In the genomic region with DNA sequence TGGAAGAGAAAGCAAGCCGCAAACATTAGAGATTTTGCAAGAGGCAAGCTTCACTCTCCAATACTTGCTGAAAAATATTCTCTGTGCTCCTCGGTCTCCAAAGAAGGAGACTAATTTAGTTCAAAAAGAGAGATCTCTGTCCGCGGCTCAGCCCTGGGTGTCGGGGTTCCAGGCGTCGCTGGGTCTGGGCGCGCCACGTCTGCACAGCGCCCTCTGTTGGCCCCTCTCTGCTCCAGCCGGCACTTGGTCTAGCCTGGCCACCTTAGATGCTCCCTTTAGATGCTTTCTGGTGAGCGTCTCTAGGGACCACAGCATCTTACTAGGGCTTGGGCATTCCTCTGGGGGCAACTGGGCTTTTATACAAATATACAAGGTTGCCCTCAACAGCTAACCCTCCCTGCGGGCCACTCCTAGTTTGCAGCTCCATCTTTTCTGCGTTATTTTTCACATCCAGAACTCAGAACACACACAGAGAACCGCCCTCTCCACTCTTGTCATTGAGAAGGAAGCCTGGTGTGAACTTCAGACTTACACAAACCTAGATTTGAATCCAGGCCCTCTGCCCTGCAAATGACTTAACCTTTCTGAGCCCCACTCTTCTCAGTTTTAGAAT, we compare ENCODE assay signal across 1 cellular context.
TF ChIP-seq lines count a peak whose summit lies in the region.

No MANE protein-coding gene starts in this region.

TF ChIP-seq in HEK293, 187 proteins besides CTCF, POLR2A, EP300 and RAD21 (continued from another document):
- TF ChIP-seq, protein P1, sequence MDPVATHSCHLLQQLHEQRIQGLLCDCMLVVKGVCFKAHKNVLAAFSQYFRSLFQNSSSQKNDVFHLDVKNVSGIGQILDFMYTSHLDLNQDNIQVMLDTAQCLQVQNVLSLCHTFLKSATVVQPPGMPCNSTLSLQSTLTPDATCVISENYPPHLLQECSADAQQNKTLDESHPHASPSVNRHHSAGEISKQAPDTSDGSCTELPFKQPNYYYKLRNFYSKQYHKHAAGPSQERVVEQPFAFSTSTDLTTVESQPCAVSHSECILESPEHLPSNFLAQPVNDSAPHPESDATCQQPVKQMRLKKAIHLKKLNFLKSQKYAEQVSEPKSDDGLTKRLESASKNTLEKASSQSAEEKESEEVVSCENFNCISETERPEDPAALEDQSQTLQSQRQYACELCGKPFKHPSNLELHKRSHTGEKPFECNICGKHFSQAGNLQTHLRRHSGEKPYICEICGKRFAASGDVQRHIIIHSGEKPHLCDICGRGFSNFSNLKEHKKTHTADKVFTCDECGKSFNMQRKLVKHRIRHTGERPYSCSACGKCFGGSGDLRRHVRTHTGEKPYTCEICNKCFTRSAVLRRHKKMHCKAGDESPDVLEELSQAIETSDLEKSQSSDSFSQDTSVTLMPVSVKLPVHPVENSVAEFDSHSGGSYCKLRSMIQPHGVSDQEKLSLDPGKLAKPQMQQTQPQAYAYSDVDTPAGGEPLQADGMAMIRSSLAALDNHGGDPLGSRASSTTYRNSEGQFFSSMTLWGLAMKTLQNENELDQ (tag by site-specific recombination; IDR thresholded peaks at IDR 0.05; ENCODE audit: low read depth), result no peak
- TF ChIP-seq ZBTB8A (tag by site-specific recombination; IDR thresholded peaks at IDR 0.05), result peak; percentile 48; the same call in 1 of the 2 replicates
- peak; percentile 38 for TF ChIP-seq ZNF654 (tag by site-specific recombination; IDR thresholded peaks at IDR 0.05; ENCODE audit: low read depth)
- TF ChIP-seq, protein P2, sequence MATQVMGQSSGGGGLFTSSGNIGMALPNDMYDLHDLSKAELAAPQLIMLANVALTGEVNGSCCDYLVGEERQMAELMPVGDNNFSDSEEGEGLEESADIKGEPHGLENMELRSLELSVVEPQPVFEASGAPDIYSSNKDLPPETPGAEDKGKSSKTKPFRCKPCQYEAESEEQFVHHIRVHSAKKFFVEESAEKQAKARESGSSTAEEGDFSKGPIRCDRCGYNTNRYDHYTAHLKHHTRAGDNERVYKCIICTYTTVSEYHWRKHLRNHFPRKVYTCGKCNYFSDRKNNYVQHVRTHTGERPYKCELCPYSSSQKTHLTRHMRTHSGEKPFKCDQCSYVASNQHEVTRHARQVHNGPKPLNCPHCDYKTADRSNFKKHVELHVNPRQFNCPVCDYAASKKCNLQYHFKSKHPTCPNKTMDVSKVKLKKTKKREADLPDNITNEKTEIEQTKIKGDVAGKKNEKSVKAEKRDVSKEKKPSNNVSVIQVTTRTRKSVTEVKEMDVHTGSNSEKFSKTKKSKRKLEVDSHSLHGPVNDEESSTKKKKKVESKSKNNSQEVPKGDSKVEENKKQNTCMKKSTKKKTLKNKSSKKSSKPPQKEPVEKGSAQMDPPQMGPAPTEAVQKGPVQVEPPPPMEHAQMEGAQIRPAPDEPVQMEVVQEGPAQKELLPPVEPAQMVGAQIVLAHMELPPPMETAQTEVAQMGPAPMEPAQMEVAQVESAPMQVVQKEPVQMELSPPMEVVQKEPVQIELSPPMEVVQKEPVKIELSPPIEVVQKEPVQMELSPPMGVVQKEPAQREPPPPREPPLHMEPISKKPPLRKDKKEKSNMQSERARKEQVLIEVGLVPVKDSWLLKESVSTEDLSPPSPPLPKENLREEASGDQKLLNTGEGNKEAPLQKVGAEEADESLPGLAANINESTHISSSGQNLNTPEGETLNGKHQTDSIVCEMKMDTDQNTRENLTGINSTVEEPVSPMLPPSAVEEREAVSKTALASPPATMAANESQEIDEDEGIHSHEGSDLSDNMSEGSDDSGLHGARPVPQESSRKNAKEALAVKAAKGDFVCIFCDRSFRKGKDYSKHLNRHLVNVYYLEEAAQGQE (tag by site-specific recombination; IDR thresholded peaks at IDR 0.05), result no peak
- TF ChIP-seq ZNF596 (tag by site-specific recombination; IDR thresholded peaks at IDR 0.05), result no peak
- no peak for TF ChIP-seq ZNF558 (tag by site-specific recombination; IDR thresholded peaks at IDR 0.05)
- TF ChIP-seq, protein P3, sequence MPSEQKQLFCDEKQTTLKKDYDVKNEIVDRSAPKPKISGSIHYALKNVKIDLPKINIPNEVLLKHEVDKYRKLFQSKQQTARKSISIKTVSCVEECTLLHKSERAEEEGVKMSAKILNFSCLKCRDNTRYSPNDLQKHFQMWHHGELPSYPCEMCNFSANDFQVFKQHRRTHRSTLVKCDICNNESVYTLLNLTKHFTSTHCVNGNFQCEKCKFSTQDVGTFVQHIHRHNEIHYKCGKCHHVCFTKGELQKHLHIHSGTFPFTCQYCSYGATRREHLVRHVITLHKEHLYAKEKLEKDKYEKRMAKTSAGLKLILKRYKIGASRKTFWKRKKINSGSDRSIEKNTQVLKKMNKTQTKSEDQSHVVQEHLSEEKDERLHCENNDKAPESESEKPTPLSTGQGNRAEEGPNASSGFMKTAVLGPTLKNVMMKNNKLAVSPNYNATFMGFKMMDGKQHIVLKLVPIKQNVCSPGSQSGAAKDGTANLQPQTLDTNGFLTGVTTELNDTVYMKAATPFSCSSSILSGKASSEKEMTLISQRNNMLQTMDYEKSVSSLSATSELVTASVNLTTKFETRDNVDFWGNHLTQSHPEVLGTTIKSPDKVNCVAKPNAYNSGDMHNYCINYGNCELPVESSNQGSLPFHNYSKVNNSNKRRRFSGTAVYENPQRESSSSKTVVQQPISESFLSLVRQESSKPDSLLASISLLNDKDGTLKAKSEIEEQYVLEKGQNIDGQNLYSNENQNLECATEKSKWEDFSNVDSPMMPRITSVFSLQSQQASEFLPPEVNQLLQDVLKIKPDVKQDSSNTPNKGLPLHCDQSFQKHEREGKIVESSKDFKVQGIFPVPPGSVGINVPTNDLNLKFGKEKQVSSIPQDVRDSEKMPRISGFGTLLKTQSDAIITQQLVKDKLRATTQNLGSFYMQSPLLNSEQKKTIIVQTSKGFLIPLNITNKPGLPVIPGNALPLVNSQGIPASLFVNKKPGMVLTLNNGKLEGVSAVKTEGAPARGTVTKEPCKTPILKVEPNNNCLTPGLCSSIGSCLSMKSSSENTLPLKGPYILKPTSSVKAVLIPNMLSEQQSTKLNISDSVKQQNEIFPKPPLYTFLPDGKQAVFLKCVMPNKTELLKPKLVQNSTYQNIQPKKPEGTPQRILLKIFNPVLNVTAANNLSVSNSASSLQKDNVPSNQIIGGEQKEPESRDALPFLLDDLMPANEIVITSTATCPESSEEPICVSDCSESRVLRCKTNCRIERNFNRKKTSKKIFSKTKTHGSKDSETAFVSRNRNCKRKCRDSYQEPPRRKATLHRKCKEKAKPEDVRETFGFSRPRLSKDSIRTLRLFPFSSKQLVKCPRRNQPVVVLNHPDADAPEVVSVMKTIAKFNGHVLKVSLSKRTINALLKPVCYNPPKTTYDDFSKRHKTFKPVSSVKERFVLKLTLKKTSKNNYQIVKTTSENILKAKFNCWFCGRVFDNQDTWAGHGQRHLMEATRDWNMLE (tag by site-specific recombination; conservative IDR thresholded peaks at IDR 0.05; ENCODE audit: low read depth), result no peak
- TF ChIP-seq ZNF132 (tag by site-specific recombination; IDR thresholded peaks at IDR 0.05; ENCODE audit: borderline replicate concordance), result no peak
- TF ChIP-seq ZNF529 (tag by site-specific recombination; IDR thresholded peaks at IDR 0.05; ENCODE audit: insufficient replicate concordance), result no peak
- TF ChIP-seq ZNF830 (tag by site-specific recombination; IDR thresholded peaks at IDR 0.05; ENCODE audit: low read depth), result no peak
- TF ChIP-seq ZNF549 (tag by site-specific recombination; IDR thresholded peaks at IDR 0.05), result no peak
- TF ChIP-seq, protein P4, sequence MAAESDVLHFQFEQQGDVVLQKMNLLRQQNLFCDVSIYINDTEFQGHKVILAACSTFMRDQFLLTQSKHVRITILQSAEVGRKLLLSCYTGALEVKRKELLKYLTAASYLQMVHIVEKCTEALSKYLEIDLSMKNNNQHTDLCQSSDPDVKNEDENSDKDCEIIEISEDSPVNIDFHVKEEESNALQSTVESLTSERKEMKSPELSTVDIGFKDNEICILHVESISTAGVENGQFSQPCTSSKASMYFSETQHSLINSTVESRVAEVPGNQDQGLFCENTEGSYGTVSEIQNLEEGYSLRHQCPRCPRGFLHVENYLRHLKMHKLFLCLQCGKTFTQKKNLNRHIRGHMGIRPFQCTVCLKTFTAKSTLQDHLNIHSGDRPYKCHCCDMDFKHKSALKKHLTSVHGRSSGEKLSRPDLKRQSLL (tag by site-specific recombination; IDR thresholded peaks at IDR 0.05), result no peak
- TF ChIP-seq ZNF184 (tag by site-specific recombination; IDR thresholded peaks at IDR 0.05), result 0 out of 2 replicates have a peak, but pooled peaks have one; percentile 9
- no peak for TF ChIP-seq ZNF341 (tag by site-specific recombination; IDR thresholded peaks at IDR 0.05; ENCODE audit: low read depth)
- TF ChIP-seq, protein P5, sequence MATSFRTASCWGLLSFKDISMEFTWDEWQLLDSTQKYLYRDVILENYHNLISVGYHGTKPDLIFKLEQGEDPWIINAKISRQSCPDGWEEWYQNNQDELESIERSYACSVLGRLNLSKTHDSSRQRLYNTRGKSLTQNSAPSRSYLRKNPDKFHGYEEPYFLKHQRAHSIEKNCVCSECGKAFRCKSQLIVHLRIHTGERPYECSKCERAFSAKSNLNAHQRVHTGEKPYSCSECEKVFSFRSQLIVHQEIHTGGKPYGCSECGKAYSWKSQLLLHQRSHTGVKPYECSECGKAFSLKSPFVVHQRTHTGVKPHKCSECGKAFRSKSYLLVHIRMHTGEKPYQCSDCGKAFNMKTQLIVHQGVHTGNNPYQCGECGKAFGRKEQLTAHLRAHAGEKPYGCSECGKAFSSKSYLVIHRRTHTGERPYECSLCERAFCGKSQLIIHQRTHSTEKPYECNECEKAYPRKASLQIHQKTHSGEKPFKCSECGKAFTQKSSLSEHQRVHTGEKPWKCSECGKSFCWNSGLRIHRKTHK (tag by site-specific recombination; IDR thresholded peaks at IDR 0.05), result no peak
- no peak for TF ChIP-seq GLI2 (tag by site-specific recombination; IDR thresholded peaks at IDR 0.05; ENCODE audit: borderline replicate concordance, low read depth)
- TF ChIP-seq, protein P6, sequence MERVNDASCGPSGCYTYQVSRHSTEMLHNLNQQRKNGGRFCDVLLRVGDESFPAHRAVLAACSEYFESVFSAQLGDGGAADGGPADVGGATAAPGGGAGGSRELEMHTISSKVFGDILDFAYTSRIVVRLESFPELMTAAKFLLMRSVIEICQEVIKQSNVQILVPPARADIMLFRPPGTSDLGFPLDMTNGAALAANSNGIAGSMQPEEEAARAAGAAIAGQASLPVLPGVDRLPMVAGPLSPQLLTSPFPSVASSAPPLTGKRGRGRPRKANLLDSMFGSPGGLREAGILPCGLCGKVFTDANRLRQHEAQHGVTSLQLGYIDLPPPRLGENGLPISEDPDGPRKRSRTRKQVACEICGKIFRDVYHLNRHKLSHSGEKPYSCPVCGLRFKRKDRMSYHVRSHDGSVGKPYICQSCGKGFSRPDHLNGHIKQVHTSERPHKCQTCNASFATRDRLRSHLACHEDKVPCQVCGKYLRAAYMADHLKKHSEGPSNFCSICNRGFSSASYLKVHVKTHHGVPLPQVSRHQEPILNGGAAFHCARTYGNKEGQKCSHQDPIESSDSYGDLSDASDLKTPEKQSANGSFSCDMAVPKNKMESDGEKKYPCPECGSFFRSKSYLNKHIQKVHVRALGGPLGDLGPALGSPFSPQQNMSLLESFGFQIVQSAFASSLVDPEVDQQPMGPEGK (tag by site-specific recombination; IDR thresholded peaks at IDR 0.05), result no peak
- TF ChIP-seq, protein P7, sequence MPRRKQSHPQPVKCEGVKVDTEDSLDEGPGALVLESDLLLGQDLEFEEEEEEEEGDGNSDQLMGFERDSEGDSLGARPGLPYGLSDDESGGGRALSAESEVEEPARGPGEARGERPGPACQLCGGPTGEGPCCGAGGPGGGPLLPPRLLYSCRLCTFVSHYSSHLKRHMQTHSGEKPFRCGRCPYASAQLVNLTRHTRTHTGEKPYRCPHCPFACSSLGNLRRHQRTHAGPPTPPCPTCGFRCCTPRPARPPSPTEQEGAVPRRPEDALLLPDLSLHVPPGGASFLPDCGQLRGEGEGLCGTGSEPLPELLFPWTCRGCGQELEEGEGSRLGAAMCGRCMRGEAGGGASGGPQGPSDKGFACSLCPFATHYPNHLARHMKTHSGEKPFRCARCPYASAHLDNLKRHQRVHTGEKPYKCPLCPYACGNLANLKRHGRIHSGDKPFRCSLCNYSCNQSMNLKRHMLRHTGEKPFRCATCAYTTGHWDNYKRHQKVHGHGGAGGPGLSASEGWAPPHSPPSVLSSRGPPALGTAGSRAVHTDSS (tag by site-specific recombination; IDR thresholded peaks at IDR 0.05), result no peak
- TF ChIP-seq ZEB2 (tag by site-specific recombination; IDR thresholded peaks at IDR 0.05), result no peak
- peak; percentile 27; the same call in 1 of the 2 replicates for TF ChIP-seq ZNF660 (tag by site-specific recombination; IDR thresholded peaks at IDR 0.05)
- no peak for TF ChIP-seq ZNF24 (tag by site-specific recombination; IDR thresholded peaks at IDR 0.05)
- TF ChIP-seq, protein P8, sequence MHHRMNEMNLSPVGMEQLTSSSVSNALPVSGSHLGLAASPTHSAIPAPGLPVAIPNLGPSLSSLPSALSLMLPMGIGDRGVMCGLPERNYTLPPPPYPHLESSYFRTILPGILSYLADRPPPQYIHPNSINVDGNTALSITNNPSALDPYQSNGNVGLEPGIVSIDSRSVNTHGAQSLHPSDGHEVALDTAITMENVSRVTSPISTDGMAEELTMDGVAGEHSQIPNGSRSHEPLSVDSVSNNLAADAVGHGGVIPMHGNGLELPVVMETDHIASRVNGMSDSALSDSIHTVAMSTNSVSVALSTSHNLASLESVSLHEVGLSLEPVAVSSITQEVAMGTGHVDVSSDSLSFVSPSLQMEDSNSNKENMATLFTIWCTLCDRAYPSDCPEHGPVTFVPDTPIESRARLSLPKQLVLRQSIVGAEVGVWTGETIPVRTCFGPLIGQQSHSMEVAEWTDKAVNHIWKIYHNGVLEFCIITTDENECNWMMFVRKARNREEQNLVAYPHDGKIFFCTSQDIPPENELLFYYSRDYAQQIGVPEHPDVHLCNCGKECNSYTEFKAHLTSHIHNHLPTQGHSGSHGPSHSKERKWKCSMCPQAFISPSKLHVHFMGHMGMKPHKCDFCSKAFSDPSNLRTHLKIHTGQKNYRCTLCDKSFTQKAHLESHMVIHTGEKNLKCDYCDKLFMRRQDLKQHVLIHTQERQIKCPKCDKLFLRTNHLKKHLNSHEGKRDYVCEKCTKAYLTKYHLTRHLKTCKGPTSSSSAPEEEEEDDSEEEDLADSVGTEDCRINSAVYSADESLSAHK (tag by site-specific recombination; IDR thresholded peaks at IDR 0.05), result no peak
- TF ChIP-seq ZNF585B (tag by site-specific recombination; IDR thresholded peaks at IDR 0.05), result no peak
- TF ChIP-seq ZNF211 (tag by site-specific recombination; IDR thresholded peaks at IDR 0.05; ENCODE audit: low read depth), result no peak
- TF ChIP-seq ZNF610 (tag by site-specific recombination; IDR thresholded peaks at IDR 0.05; ENCODE audit: borderline replicate concordance), result no peak
